ENCODE assay signal across 1 cellular context in the genomic region with DNA sequence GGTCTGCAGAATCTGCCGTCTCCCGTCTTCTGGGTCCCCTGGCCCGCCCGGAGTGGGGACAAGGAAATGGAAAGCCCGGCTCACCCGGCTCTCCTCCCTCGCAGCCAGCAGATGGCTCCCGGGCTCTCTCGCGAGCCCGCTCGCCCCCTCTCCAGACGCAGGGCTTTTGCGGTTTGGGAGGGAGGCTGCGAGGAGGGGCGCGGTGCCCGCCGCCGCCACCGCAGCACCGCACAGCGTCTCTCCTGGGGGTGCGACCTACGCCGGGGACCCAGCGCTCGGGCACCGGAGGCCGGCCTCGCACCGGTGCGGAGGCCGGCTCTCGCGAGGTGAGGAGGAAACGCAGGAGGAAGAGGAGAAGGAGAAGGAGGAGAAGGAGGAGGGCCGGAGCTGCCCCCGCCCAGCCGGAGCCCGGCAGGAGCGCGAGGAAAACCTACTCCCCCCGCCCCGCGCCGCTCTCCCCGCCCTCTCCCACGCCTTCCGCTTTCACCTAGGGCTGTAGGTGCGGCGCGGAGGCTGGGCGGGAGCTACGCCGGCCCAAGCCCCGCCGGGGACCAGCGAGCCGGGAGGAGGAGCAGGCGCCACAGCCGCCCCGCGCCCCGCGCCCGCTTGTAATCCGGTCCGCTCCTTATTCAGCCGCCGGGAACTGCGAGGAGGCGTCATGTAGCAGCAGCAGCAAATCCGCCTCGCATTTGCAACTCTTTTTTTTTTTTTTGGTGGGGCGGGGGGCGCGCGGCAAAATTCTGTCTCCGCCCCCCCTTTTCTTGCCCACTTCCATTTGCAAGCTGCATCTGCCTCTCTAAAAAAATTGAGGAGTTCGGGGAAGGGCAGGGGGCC.
TF ChIP-seq lines count a peak whose summit lies in the region.

Gene CARMIL1 (plus strand): TSS at position 461 of the 834 bp plus-strand sequence. CDS start 422 bp downstream, outside the sequence.

TF ChIP-seq in K562, 482 proteins besides CTCF, POLR2A, EP300 and RAD21 (continued from another document and continues in another):
- TF ChIP-seq, protein P1, sequence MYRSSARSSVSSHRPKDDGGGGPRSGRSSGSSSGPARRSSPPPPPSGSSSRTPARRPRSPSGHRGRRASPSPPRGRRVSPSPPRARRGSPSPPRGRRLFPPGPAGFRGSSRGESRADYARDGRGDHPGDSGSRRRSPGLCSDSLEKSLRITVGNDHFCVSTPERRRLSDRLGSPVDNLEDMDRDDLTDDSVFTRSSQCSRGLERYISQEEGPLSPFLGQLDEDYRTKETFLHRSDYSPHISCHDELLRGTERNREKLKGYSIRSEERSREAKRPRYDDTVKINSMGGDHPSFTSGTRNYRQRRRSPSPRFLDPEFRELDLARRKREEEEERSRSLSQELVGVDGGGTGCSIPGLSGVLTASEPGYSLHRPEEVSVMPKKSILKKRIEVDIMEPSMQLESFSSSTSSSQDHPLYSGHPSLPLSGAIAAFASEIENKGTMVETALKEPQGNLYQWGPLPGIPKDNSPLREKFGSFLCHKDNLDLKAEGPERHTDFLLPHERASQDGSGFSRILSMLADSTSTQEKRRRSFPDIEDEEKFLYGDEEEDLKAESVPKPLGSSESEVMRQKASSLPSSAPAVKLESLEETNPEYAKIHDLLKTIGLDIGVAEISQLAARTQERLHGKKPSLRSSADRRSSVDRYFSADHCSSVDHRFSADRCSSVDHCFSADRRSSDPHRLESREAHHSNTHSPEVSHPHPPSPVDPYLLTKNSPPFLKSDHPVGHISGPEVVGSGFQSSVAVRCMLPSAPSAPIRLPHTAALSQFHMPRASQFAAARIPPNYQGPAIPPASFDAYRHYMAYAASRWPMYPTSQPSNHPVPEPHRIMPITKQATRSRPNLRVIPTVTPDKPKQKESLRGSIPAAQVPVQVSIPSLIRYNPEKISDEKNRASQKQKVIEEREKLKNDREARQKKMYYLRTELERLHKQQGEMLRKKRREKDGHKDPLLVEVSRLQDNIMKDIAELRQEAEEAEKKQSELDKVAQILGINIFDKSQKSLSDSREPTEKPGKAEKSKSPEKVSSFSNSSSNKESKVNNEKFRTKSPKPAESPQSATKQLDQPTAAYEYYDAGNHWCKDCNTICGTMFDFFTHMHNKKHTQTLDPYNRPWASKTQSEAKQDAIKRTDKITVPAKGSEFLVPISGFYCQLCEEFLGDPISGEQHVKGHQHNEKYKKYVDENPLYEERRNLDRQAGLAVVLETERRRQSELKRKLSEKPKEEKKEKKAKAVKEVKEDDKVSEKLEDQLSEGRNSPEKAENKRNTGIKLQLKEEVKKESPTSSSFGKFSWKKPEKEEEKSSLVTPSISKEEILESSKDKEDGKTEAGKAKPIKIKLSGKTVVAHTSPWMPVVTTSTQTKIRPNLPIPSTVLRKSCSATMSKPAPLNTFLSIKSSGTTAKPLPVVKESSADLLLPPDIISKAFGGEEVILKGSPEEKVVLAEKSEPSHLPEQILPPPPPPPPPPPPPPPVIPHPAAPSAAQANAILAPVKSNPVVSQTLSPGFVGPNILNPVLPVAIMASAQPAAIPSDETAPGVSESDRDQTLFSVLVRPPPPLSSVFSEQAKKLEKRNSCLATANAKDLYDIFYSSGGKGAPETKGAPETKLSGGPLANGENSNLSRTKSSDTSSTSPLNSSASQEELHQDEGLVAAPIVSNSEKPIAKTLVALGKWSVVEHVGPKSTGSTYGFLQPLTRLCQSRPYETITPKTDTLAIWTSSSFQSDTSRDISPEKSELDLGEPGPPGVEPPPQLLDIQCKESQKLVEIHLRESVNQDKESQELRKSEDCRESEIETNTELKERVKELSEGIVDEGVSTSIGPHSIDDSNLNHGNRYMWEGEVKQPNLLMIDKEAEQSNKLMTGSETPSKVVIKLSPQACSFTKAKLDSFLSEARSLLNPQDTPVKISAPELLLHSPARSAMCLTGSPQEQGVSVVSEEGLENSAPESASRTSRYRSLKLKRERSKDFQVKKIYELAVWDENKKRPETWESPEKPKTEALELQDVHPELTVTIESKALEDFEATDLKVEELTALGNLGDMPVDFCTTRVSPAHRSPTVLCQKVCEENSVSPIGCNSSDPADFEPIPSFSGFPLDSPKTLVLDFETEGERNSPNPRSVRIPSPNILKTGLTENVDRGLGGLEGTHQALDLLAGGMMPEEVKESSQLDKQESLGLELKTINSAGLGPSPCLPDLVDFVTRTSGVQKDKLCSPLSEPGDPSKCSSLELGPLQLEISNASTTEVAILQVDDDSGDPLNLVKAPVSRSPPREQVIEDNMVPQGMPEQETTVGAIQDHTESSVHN (IDR thresholded peaks at IDR 0.05; ENCODE audit: borderline replicate concordance in 1 of 2, low read depth in 1 of 2), result no peak
- TF ChIP-seq ADNP (tag; IDR thresholded peaks at IDR 0.05) (no peak), ELF1 (tag; IDR thresholded peaks at IDR 0.05) (no peak; the same call in 1 of the 2 replicates), GATAD2A (IDR thresholded peaks at IDR 0.05) (0 out of 2 replicates have a peak, but pooled peaks have one; percentile 63), MNT (conservative IDR thresholded peaks at IDR 0.05) (peak in 1 of 2 experiments; percentile 45; a peak in 1 of 4 replicates), PHF8 (IDR thresholded peaks at IDR 0.05; ENCODE audit: borderline replicate concordance, low read length) (peak; percentile 41; the same call in 1 of the 2 replicates), ZNF696 (CRISPR knock-in tag; conservative IDR thresholded peaks at IDR 0.05) (no peak), RFX7 (CRISPR knock-in tag; IDR thresholded peaks at IDR 0.05) (no peak), CLOCK (CRISPR knock-in tag; IDR thresholded peaks at IDR 0.05; ENCODE audit: borderline replicate concordance) (no peak), ZNF165 (CRISPR knock-in tag; IDR thresholded peaks at IDR 0.05; ENCODE audit: borderline replicate concordance) (no peak), CHD2 (IDR thresholded peaks at IDR 0.05; ENCODE audit: low read depth, low read length) (peak; percentile 93), MXI1 (IDR thresholded peaks at IDR 0.05; ENCODE audit: low read depth, low read length) (no peak), ZNF695 (CRISPR knock-in tag; IDR thresholded peaks at IDR 0.05) (no peak), SLC30A9 (CRISPR knock-in tag; IDR thresholded peaks at IDR 0.05) (no peak), BRCA1 (IDR thresholded peaks at IDR 0.05) (no peak), BRCA1 (CRISPR knock-in tag; IDR thresholded peaks at IDR 0.05) (no peak), HDAC3 (IDR thresholded peaks at IDR 0.05; ENCODE audit: borderline replicate concordance, partially characterized antibody) (no peak), ELF4 (CRISPR knock-in tag; IDR thresholded peaks at IDR 0.05) (no peak), PURB (CRISPR knock-in tag; IDR thresholded peaks at IDR 0.05; ENCODE audit: low read depth) (no peak), PHF21A (IDR thresholded peaks at IDR 0.05; ENCODE audit: borderline replicate concordance, low read depth) (no peak), ZNF766 (CRISPR knock-in tag; conservative IDR thresholded peaks at IDR 0.05) (no peak), ILF3 (IDR thresholded peaks at IDR 0.05; ENCODE audit: borderline replicate concordance) (no peak), CCNT2 (IDR thresholded peaks at IDR 0.05; ENCODE audit: borderline replicate concordance, extremely low read depth, insufficient read length, low read depth, low read length) (peak; percentile 57), MTA3 (IDR thresholded peaks at IDR 0.05; ENCODE audit: borderline replicate concordance) (peak; percentile 57; the same call in 1 of the 2 replicates), STAT6 (CRISPR knock-in tag; IDR thresholded peaks at IDR 0.05) (no peak), SMARCA5 (IDR thresholded peaks at IDR 0.05) (no peak)
- TF ChIP-seq, protein P2, sequence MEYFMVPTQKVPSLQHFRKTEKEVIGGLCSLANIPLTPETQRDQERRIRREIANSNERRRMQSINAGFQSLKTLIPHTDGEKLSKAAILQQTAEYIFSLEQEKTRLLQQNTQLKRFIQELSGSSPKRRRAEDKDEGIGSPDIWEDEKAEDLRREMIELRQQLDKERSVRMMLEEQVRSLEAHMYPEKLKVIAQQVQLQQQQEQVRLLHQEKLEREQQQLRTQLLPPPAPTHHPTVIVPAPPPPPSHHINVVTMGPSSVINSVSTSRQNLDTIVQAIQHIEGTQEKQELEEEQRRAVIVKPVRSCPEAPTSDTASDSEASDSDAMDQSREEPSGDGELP (CRISPR knock-in tag; IDR thresholded peaks at IDR 0.05; ENCODE audit: borderline replicate concordance), result peak; percentile 54; the same call in 1 of the 2 replicates
- TF ChIP-seq, protein P3, sequence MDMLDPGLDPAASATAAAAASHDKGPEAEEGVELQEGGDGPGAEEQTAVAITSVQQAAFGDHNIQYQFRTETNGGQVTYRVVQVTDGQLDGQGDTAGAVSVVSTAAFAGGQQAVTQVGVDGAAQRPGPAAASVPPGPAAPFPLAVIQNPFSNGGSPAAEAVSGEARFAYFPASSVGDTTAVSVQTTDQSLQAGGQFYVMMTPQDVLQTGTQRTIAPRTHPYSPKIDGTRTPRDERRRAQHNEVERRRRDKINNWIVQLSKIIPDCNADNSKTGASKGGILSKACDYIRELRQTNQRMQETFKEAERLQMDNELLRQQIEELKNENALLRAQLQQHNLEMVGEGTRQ (CRISPR knock-in tag; IDR thresholded peaks at IDR 0.05), result no peak
- TF ChIP-seq, protein P4, sequence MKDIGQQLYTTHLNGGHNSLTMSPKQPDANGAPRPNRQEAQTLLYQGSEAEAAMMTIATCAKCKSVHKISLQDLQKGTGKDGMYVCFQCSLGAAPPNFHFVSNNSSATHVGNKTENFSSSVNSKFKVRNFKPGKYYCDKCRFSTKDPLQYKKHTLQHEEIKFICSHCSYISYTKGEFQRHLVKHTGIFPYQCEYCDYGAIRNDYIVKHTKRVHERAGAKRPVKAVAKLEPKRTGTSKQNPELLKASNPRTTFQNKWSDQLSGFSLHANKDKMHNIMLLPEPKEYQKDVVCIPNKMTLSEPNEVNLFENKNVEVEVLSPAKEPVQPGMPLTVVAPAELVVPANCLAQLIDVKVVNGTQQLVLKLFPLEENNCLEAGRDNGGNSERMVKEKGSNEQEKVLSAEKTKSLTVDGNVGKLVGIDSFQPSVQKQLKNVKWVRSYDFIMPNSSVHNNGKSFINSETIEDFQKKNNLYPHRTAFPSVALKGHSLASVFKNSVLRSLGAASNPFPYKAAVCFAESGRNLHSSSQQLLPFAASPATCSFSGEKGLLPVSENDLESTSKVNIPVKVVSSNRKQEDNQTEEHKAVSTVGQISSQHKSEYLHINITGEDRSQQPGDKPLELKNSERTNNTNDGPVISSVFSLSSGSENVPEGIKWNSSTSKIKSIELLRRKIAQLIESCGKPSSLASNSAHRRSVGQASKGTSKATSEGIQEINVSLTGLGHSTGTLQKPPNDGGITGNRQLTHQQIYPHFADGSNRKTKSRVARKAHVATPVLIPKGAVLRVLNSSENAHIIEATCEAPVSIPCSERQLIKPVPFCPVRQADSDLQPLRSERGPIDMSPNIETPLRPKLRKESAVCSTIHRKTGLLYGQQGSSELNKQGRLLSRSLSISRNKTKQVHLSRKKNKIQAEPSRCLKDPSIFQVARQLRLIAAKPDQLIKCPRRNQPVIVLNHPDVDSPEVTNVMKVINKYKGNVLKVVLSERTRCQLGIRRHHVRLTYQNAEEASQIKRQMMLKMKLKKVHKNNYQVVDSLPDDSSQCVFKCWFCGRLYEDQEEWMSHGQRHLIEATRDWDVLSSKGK (CRISPR knock-in tag; IDR thresholded peaks at IDR 0.05), result no peak
